ENCODE assay signal across 8 cellular contexts in the genomic region with DNA sequence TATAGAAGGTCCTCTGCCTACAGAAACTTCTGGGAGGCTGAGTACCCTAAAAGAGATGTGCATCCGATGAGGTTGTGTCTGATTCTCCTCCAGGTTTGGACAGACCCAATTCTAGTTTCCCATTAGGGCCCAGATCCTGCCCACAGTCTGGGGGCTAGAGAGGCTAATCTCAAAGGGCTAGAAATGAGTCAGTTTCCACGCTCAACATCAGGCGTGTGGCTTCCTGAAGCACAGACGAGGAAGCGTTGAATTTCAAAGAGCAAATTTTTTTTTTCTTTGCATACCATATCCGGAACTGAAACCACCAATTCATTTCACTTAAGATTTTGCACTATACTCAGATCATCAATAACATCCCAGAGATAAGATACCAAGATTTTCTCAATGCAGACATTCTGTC.
DNase-seq lines count a peak whose midpoint lies in the region; ATAC-seq and TF ChIP-seq lines count a peak whose summit lies in the region.

No MANE protein-coding gene starts in this region.

- no peak overlapping the region for H2BK120ac ChIP-seq in H9 (ENCODE audit: low read depth, low read length, poor library complexity, severe bottlenecking)

- H2AFZ ChIP-seq in H9 (ENCODE audit: low read length), result no peak overlapping the region

- no peak overlapping the region for H2BK20ac ChIP-seq in H9 (ENCODE audit: low read depth, low read length, poor library complexity, severe bottlenecking)

- H3K23me2 ChIP-seq in H9 (ENCODE audit: insufficient read length, low read depth, low read length, poor library complexity, severe bottlenecking), result no peaks in the 10 kb centered on the region

- H2BK5ac ChIP-seq in H9 (ENCODE audit: insufficient read length, low read length), result no peak overlapping the region

- H3K27ac ChIP-seq in H9 (ENCODE audit: insufficient read length, low read depth, low read length), result no peak overlapping the region

- H3K36me3 Mint-ChIP-seq in H9 (ENCODE audit: insufficient read depth in 1 of 3, low read depth in 3 of 3), result peaks cover 0 to 8% (median 2%) of the 10 kb centered on the region in 3 experiments; a peak in 4 of 7 replicates

- H4K20me1 ChIP-seq in H9 (ENCODE audit: control insufficient read depth, insufficient read depth, insufficient read length), result no peaks in the 10 kb centered on the region

- DNase-seq in GM12864 (ENCODE audit: low read depth) (peak; percentile 65), NOMO-1 (lab: John Stamatoyannopoulos, UW; ENCODE audit: unreplicated experiment in 2 of 2) (peak; percentile 63 to 83), NCI-H2171 treated with DMSO at 0.1 percent for 48 hours (lab: John Stamatoyannopoulos, UW) (no peak), H9 (no peak), left lobe of liver (ENCODE audit: low spot score) (no peak)
- DNase-seq in activated naive CD4-positive, alpha-beta T cell treated with Interleukin-2 at 50 U/mL for 16 hours, result peak; percentile 64
- DNase-seq in stimulated activated CD8-positive, alpha-beta memory T cell treated with anti-CD3 and anti-CD28 coated beads, Interleukin-12 subunit alpha, Interleukin-12 subunit beta, amount 100 ng/mL, for 1 hour (ENCODE audit: low read depth), result peak; percentile 48

- H4K5ac ChIP-seq in H9 (ENCODE audit: insufficient read length, low read depth, low read length), result no peak overlapping the region

- H3K18ac ChIP-seq in H9 (ENCODE audit: insufficient read length, low read depth, low read length), result no peak overlapping the region

- H3K27me3 Mint-ChIP-seq in H9 (ENCODE audit: low read depth), result no peaks in the 10 kb centered on the region; the same call in 1 of the 2 replicates

- H3K56ac ChIP-seq in H9 (ENCODE audit: insufficient read length, low read depth, low read length), result no peak overlapping the region

- no peak overlapping the region for H3K4me3 Mint-ChIP-seq in H9

- H3K4me1 ChIP-seq in H9 (ENCODE audit: insufficient read depth, low read length), result peaks cover 21% of the 10 kb centered on the region; the same call in 1 of the 2 replicates

- no peak overlapping the region for H2BK15ac ChIP-seq in H9 (ENCODE audit: low read depth, low read length)

- no peak overlapping the region for H3T11ph ChIP-seq in H9 (ENCODE audit: low read length)

- peaks cover 45 to 54% of the 10 kb centered on the region in 2 experiments for H3K4me1 Mint-ChIP-seq in H9

- H3K9me3 Mint-ChIP-seq in H9, result peaks cover 3 to 6% of the 10 kb centered on the region in 2 experiments; a peak in 3 of 5 replicates

- TF ChIP-seq CTCF in GM12864 (IDR thresholded peaks at IDR 0.05; ENCODE audit: low read depth, low read length, missing control alignments), result no peak
- no peak for TF ChIP-seq CTCF in H9 (conservative IDR thresholded peaks at IDR 0.05)

- no peaks in the 10 kb centered on the region for H3K27me3 ChIP-seq in H9 (ENCODE audit: insufficient read depth, low read length)

- no peak overlapping the region for H3K14ac ChIP-seq in H9 (ENCODE audit: insufficient read depth, low read length)

- no peak overlapping the region for H4K8ac ChIP-seq in H9 (replicated peaks; ENCODE audit: insufficient read length, low read depth, low read length)

- H2BK12ac ChIP-seq in H9 (ENCODE audit: insufficient read length, low read depth, low read length), result no peak overlapping the region

- WGBS in H9 (ENCODE audit: extremely low coverage, insufficient read length, low lambda C conversion rate), result no CpG with 5 or more reads among the region's 6 CpGs

- H3K4me2 ChIP-seq in H9 (ENCODE audit: insufficient read depth, insufficient read length, low read length), result no peak overlapping the region

- H3K9ac ChIP-seq in H9 (ENCODE audit: extremely low read depth, insufficient read length, low read length), result no peak overlapping the region

- no peaks in the 10 kb centered on the region for H3K79me2 ChIP-seq in H9 (ENCODE audit: insufficient read depth, low read length)

- H4K91ac ChIP-seq in H9 (ENCODE audit: insufficient read length, low read depth, low read length), result no peak overlapping the region

- no peak overlapping the region for H2AK5ac ChIP-seq in H9 (ENCODE audit: insufficient read length, low read length)

- H3K27ac Mint-ChIP-seq in H9, result no peak overlapping the region

- H3K79me1 ChIP-seq in H9 (ENCODE audit: insufficient read depth, low read depth, low read length, poor library complexity, severe bottlenecking), result no peaks in the 10 kb centered on the region

- H3K9me3 ChIP-seq in H9 (ENCODE audit: control insufficient read depth, low read depth, low read length), result no peaks in the 10 kb centered on the region

- no peak overlapping the region for H3K23ac ChIP-seq in H9 (ENCODE audit: insufficient read length, low read depth, low read length)

- H3K4ac ChIP-seq in H9 (ENCODE audit: low read depth, low read length), result no peak overlapping the region

- ATAC-seq in HG02571 (IDR thresholded peaks at IDR 0.05; ENCODE audit: unreplicated experiment) (peak; percentile 86), left lobe of liver (no peak)

- H3K4me3 ChIP-seq in GM12864 (ENCODE audit: low read depth, low read length), result no peak overlapping the region

Comparison
In these comparisons a context has a peak if more than half of its experiments do, and no peak if none do; other contexts are left out.
1. DNase-seq: peak in GM12864 (single experiment), NOMO-1 (2 of 2), activated naive CD4-positive, alpha-beta T cell treated with Interleukin-2 at 50 U/mL for 16 hours (single experiment) and stimulated activated CD8-positive, alpha-beta memory T cell treated with anti-CD3 and anti-CD28 coated beads, Interleukin-12 subunit alpha, Interleukin-12 subunit beta, amount 100 ng/mL, for 1 hour (single experiment); none in NCI-H2171 treated with DMSO at 0.1 percent for 48 hours (single experiment), H9 (single experiment) and left lobe of liver (single experiment).